ENCODE assay signal across 28 cellular contexts in genomic region chr3:162428192-162428591, GRCh38.
"Had no signal": no experiment of that assay in that cellular context is flagged by ENCODE, and none has a peak within 500 bp of the region (broad histone marks: within the 10 kb centered on the region; RNA-seq: fewer than 3 reads in every experiment).

No MANE protein-coding gene starts in this region.

- ATAC-seq: naive thymus-derived CD8-positive, alpha-beta T cell; natural killer cell treated with Interleukin-12 subunit alpha and Interleukin-12 subunit beta and Interleukin-15 and Interleukin-18, amount 100 ng/mL, for 72 hours; pancreas; psoas muscle; right cardiac atrium; sciatic nerve; stimulated activated memory B cell treated with anti-CD40 and anti-IgM and Interleukin-4, amounts not matched to agents 10 μg/mL and 1 μg/mL and 100 μg/mL, for 72 hours; stimulated activated naive CD8-positive, alpha-beta T cell treated with anti-CD3 and anti-CD28 coated beads, Interleukin-15, amount 100 ng/mL, for 72 hours; stimulated activated naive CD8-positive, alpha-beta T cell treated with anti-CD3 and anti-CD28 coated beads, Interleukin-15, Interleukin-2, amounts not matched to agents 100 U/mL and 50 U/mL, for 24 hours; upper lobe of right lung had no signal

- FAIRE-seq: pancreas had no signal

- H3K4me1 ChIP-seq: pancreas, psoas muscle, spleen, suprapubic skin, testis, tibial artery, transverse colon, upper lobe of right lung, uterus had no signal

- H3K27me3 ChIP-seq: neutrophil, pancreas, spleen, suprapubic skin, testis, tibial artery, transverse colon, upper lobe of right lung, uterus had no signal

- H3K9me3 ChIP-seq: neutrophil, pancreas, psoas muscle, suprapubic skin, testis, tibial artery, transverse colon had no signal

- H3K4me3 ChIP-seq: pancreas, psoas muscle, skin epidermis, smooth muscle cell, spleen, suprapubic skin, testis, tibial artery, transverse colon, upper lobe of right lung, uterus had no signal

- H3K36me3 ChIP-seq: neutrophil, pancreas, spleen, suprapubic skin, tibial artery, transverse colon, upper lobe of right lung, uterus had no signal

- DNase-seq: nephron progenitor cell; nucleus accumbens; pancreas; psoas muscle; right cardiac atrium; spleen; stimulated activated CD4-positive, alpha-beta T cell treated with anti-CD3 and anti-CD28 coated beads, Interleukin-12 subunit alpha, Interleukin-12 subunit beta, amount 100 ng/mL, for 4 hours; stimulated activated CD4-positive, alpha-beta T cell treated with anti-CD3 and anti-CD28 coated beads, Interleukin-1b, Interleukin-23, amount 100 ng/mL, for 48 hours; stimulated activated CD4-positive, alpha-beta T cell treated with anti-CD3 and anti-CD28 coated beads, Interleukin-4, amount 100 ng/mL, for 1 hour; stimulated activated CD4-positive, alpha-beta T cell treated with anti-CD3 and anti-CD28 coated beads, Interleukin-4, amount 100 ng/mL, for 4 hours; stimulated activated CD8-positive, alpha-beta memory T cell treated with anti-CD3 and anti-CD28 coated beads, Interleukin-4, amount 100 ng/mL, for 48 hours; stimulated activated naive CD4-positive, alpha-beta T cell; stimulated activated naive CD8-positive, alpha-beta T cell treated with anti-CD3 and anti-CD28 coated beads, Interleukin-15, amount 100 ng/mL, for 72 hours; stimulated activated naive CD8-positive, alpha-beta T cell treated with anti-CD3 and anti-CD28 coated beads, Interleukin-15, Interleukin-2, amounts not matched to agents 100 U/mL and 50 U/mL, for 24 hours; substantia nigra; testis; tibial artery; transverse colon; upper lobe of right lung; uterus had no signal

- H3K4me2 ChIP-seq: smooth muscle cell had no signal

- H3K27ac ChIP-seq: neutrophil, pancreas, psoas muscle, skin epidermis, spleen, suprapubic skin, testis, tibial artery, transverse colon, upper lobe of right lung, uterus had no signal
